ENCODE assay signal across 24 cellular contexts in the genomic region with DNA sequence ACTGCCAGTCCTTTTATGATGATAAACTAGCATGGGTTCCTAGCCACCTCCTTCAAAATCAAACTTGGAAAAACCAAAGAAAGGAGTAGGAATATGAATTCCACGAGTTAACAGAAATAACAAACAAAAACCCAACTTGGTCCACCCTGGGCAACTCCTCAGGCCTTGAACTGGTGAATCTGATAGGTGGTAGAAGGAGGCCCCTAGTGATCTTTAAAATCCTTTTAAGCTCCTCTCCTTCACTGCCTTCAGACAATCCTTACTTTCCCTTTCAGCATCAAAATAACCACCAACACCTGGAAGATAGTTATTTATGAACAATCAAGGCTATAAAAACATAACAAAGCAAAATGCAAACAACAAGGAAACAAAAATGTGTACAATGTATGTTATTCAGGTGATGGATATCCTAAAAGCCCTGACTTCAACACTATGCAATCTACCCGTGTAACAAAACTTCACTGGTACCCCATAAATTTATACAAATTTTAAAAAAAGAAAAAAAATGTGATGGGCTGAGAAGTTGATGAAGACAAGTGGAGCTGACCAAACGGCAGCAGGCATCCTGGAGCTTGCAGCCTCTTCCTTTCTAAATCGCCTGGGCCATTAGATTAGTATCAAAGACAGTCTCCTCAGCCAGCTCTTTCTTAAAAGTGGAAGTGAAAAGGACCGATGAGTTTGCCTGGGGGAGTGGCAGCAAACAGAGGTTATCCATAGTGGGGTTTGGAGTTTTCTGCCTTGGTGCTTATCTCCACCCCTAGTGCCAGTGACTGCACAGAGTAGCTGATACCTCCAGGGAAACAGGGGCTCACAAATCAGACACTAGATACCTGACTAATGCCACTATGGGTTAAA.
A peak's percentile ranks its signal among the peaks of the same experiment; 100 is the strongest.
DNase-seq lines count a peak whose midpoint lies in the region; ATAC-seq and TF ChIP-seq lines count a peak whose summit lies in the region.
"Had no signal": no experiment of that assay in that cellular context is flagged by ENCODE, and none has a peak within 500 bp of the region (broad histone marks: within the 10 kb centered on the region; RNA-seq: fewer than 3 reads in every experiment).

No MANE protein-coding gene starts in this region.

- H3K9me3 ChIP-seq in esophagus muscularis mucosa = no peaks in the 10 kb centered on the region
- H3K9me3 ChIP-seq: lower lobe of right lung, right lobe of liver had no signal

- no peak for TF ChIP-seq CTCF in esophagus muscularis mucosa (IDR thresholded peaks at IDR 0.05)

- intact Hi-C loops in esophagus muscularis mucosa (cut with DNase I) = no loop called here

- DNase-seq in SIG-M5 treated with dmso at 0.1 percent for 504 hours (lab: John Stamatoyannopoulos, UW; ENCODE audit: unreplicated experiment) (peak; percentile 28), SIG-M5 (lab: John Stamatoyannopoulos, UW) (no peak), NOMO-1 treated with dmso at 0.1 percent for 144 hours (lab: John Stamatoyannopoulos, UW; ENCODE audit: unreplicated experiment) (peak; percentile 32), esophagus muscularis mucosa (ENCODE audit: extremely low spot score) (no peak)
- no peak for DNase-seq in stimulated activated effector memory CD8-positive, alpha-beta T cell treated with anti-CD3 and anti-CD28 coated beads, Interleukin-12 subunit alpha, Interleukin-12 subunit beta, amount 100 ng/mL, for 72 hours (ENCODE audit: low spot score in 2 of 2)
- DNase-seq: activated CD4-positive, alpha-beta T cell treated with anti-CD3 and anti-CD28 coated beads for 1 hour; CD8-positive, alpha-beta T cell; central memory CD4-positive, alpha-beta T cell; endodermal cell; foreskin keratinocyte; GDM1; lower lobe of right lung; NCI-H1105; NCI-H2227 treated with DMSO at 0.1 percent for 48 hours; PC-3; right lobe of liver; stimulated activated CD4-positive, alpha-beta T cell treated with anti-CD3 and anti-CD28 coated beads, Interleukin-4, amount 100 ng/mL, for 1 hour had no signal

- no peak overlapping the region for H3K4me3 Mint-ChIP-seq in stimulated activated effector memory CD8-positive, alpha-beta T cell treated with anti-CD3 and anti-CD28 coated beads, Interleukin-12 subunit alpha, Interleukin-12 subunit beta, amount 100 ng/mL, for 72 hours
- H3K4me3 Mint-ChIP-seq: activated naive CD8-positive, alpha-beta T cell; CD8-positive, alpha-beta T cell; endodermal cell; neural progenitor cell had no signal

- H3K27ac Mint-ChIP-seq in stimulated activated effector memory CD8-positive, alpha-beta T cell treated with anti-CD3 and anti-CD28 coated beads, Interleukin-12 subunit alpha, Interleukin-12 subunit beta, amount 100 ng/mL, for 72 hours = no peak overlapping the region
- H3K27ac Mint-ChIP-seq: activated naive CD8-positive, alpha-beta T cell; CD8-positive, alpha-beta T cell; endodermal cell; neural progenitor cell had no signal

- no peak overlapping the region for H3K4me3 ChIP-seq in urinary bladder (ENCODE audit: low read depth, low read length)
- H3K4me3 ChIP-seq in esophagus muscularis mucosa = no peak overlapping the region
- H3K4me3 ChIP-seq: lower lobe of right lung, neural progenitor cell, right lobe of liver had no signal

- H3K27ac ChIP-seq in urinary bladder (ENCODE audit: low read depth) (peak overlapping the region; percentile 10), esophagus muscularis mucosa (replicated peaks in 1 of 4) (no peak overlapping the region)
- H3K27ac ChIP-seq: 22Rv1, foreskin keratinocyte, lower lobe of right lung, neural progenitor cell, right lobe of liver had no signal

- ATAC-seq in HG03025 (IDR thresholded peaks at IDR 0.05; ENCODE audit: low FRiP score, unreplicated experiment) (peak; percentile 68), GM18867 (IDR thresholded peaks at IDR 0.05; ENCODE audit: unreplicated experiment) (no peak)
- no peak for ATAC-seq in stimulated activated effector memory CD8-positive, alpha-beta T cell treated with anti-CD3 and anti-CD28 coated beads, Interleukin-12 subunit alpha, Interleukin-12 subunit beta, amount 100 ng/mL, for 72 hours
- ATAC-seq: CD8-positive, alpha-beta T cell; foreskin keratinocyte; HepG2; lower lobe of right lung; PC-3; right lobe of liver had no signal

- H3K36me3 Mint-ChIP-seq in stimulated activated effector memory CD8-positive, alpha-beta T cell treated with anti-CD3 and anti-CD28 coated beads, Interleukin-12 subunit alpha, Interleukin-12 subunit beta, amount 100 ng/mL, for 72 hours = no peaks in the 10 kb centered on the region
- H3K36me3 Mint-ChIP-seq: activated naive CD8-positive, alpha-beta T cell; CD8-positive, alpha-beta T cell; neural progenitor cell had no signal

- H3K9me3 Mint-ChIP-seq in stimulated activated effector memory CD8-positive, alpha-beta T cell treated with anti-CD3 and anti-CD28 coated beads, Interleukin-12 subunit alpha, Interleukin-12 subunit beta, amount 100 ng/mL, for 72 hours = no peaks in the 10 kb centered on the region
- H3K9me3 Mint-ChIP-seq: CD8-positive, alpha-beta T cell; neural progenitor cell had no signal

- H3K36me3 ChIP-seq in urinary bladder (ENCODE audit: insufficient read depth) = no peaks in the 10 kb centered on the region
- H3K36me3 ChIP-seq in esophagus muscularis mucosa = no peaks in the 10 kb centered on the region
- H3K36me3 ChIP-seq: lower lobe of right lung, neural progenitor cell, right lobe of liver had no signal

- TF ChIP-seq EP300 in esophagus muscularis mucosa (IDR thresholded peaks at IDR 0.05) = no peak

- 60% methylated on average over 5 of the region's 5 CpGs for WGBS in urinary bladder
- WGBS in esophagus muscularis mucosa = 46% methylated on average over 5 of the region's 5 CpGs

- H3K4me1 Mint-ChIP-seq in stimulated activated effector memory CD8-positive, alpha-beta T cell treated with anti-CD3 and anti-CD28 coated beads, Interleukin-12 subunit alpha, Interleukin-12 subunit beta, amount 100 ng/mL, for 72 hours = no peaks in the 10 kb centered on the region
- H3K4me1 Mint-ChIP-seq: endodermal cell, neural progenitor cell had no signal

- no peak for TF ChIP-seq POLR2A in esophagus muscularis mucosa (IDR thresholded peaks at IDR 0.05; ENCODE audit: low read depth)

- H3K27me3 ChIP-seq in esophagus muscularis mucosa = no peaks in the 10 kb centered on the region
- H3K27me3 ChIP-seq: foreskin keratinocyte, neural progenitor cell, right lobe of liver had no signal

- H3K4me1 ChIP-seq in urinary bladder (ENCODE audit: insufficient read depth) (no peaks in the 10 kb centered on the region), esophagus muscularis mucosa (no peaks in the 10 kb centered on the region)
- H3K4me1 ChIP-seq: foreskin keratinocyte, lower lobe of right lung, neural progenitor cell, right lobe of liver had no signal

Comparison
In these comparisons a context has a peak if more than half of its experiments do, and no peak if none do; other contexts are left out.
1. DNase-seq: peak in SIG-M5 treated with dmso at 0.1 percent for 504 hours (single experiment) and NOMO-1 treated with dmso at 0.1 percent for 144 hours (single experiment); none in SIG-M5 (single experiment), esophagus muscularis mucosa (single experiment) and stimulated activated effector memory CD8-positive, alpha-beta T cell treated with anti-CD3 and anti-CD28 coated beads, Interleukin-12 subunit alpha, Interleukin-12 subunit beta, amount 100 ng/mL, for 72 hours (0 of 2).